In the genomic region with DNA sequence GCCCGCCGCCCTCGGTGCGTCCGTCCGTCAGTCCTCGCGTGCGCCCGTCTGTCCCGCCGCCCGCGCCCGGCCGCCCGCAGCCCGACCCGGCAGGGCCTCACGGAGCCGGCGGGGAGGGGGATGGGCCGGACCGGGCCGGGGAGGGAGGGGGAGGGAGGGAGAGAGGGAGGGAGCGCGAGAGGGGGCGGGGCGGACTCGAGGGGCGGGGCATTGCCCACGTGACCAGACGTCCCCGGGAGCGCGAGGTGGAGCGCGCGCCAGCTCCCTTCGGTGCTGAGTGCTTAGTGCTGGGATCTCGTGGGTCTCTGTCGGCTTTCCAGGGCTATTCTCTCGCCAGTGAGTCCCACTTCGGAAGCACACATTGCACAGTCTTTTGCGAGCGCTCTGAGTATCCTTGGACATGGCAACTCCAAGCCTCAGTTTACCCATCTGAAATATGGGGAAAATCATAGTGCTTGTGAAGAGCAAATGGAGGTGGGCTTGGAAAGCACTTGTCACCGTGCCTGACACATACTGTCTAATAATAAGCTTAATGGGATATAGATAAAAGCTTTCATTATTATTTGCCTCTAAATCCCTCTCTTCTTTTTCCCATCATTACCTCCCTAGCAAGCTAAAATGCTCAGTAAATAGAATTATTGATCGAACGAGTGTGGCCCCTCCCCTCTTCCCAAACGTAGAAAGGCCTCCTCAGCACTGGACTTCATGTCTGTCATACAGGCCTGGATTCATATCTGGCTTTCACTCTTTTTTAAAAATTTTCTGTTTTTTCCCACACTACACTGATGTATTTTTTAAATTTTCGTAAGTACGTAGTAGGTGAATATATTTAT, we compare ENCODE assay signal across 8 cellular contexts. TPM values are rescaled to one million over a fixed set of nuclear protein-coding genes. Genes with fewer than 3 reads are reported as not detected.
DNase-seq lines count a peak whose midpoint lies in the region; ATAC-seq and TF ChIP-seq lines count a peak whose summit lies in the region.

A gene (minus strand): TSS at position 122 of the 833 bp plus-strand sequence. CDS start 43,296 bp downstream, outside the sequence.

- no peak for TF ChIP-seq CTCF in foreskin keratinocyte (conservative IDR thresholded peaks at IDR 0.05)

- H3K9me3 ChIP-seq in MG63, result no peaks in the 10 kb centered on the region
- H3K9me3 ChIP-seq in SJSA1 (replicated peaks), result no peaks in the 10 kb centered on the region
- H3K9me3 ChIP-seq in neuron (ENCODE audit: low read length), result no peaks in the 10 kb centered on the region

- peaks cover 11% of the 10 kb centered on the region for H3K4me1 ChIP-seq in SJSA1 (replicated peaks)
- peaks cover 21% of the 10 kb centered on the region for H3K4me1 ChIP-seq in foreskin keratinocyte
- H3K4me1 ChIP-seq in neuron (ENCODE audit: insufficient read depth, low read length), result peaks cover 12% of the 10 kb centered on the region

- DNase-seq in DMS79 treated with DMSO at 0.1 percent for 48 hours (lab: John Stamatoyannopoulos, UW), result peak; percentile 38
- peak; percentile 49 for DNase-seq in H4 (ENCODE audit: low spot score)
- peak; percentile 83 for DNase-seq in MG63
- peak; percentile 50 to 85 for DNase-seq in SJSA1 (ENCODE audit: low read depth in 1 of 2, low spot score in 2 of 2)
- peak; percentile 78 for DNase-seq in activated gamma-delta T cell treated with anti-CD3 and anti-CD28 coated beads, Interleukin-2, amount 50 U/mL, for 16 hours (ENCODE audit: low read depth)
- peak in 1 of 2 donors; percentile 51 for DNase-seq in foreskin keratinocyte
- DNase-seq in stromal cell of bone marrow (ENCODE audit: low read depth), result peak; percentile 57

- peak within 1 kb of the TSS; percentile 81 for H3K4me3 ChIP-seq in MG63
- peak within 1 kb of the TSS; percentile 99 for H3K4me3 ChIP-seq in SJSA1
- H3K4me3 ChIP-seq in neuron (ENCODE audit: low read length), result peak within 1 kb of the TSS; percentile 81

- peak; percentile 65 for ATAC-seq in foreskin keratinocyte

- H3K27ac ChIP-seq in SJSA1 (peak within 1 kb of the TSS; percentile 82), foreskin keratinocyte (peak within 1 kb of the TSS; percentile 76)

- H3K36me3 ChIP-seq in MG63 (peaks cover 4% of the 10 kb centered on the region), SJSA1 (peaks cover 11% of the 10 kb centered on the region), neuron (ENCODE audit: insufficient read depth, low read length) (no peaks in the 10 kb centered on the region)

- peak within 1 kb of the TSS; percentile 52 for H2AFZ ChIP-seq in neuron (ENCODE audit: low read depth, low read length)

- peaks cover 3% of the 10 kb centered on the region; the same call in 1 of the 2 replicates for H3K27me3 ChIP-seq in MG63
- H3K27me3 ChIP-seq in SJSA1 (replicated peaks), result 0 out of 2 replicates have a peak, but pooled peaks cover 3% of the 10 kb centered on the region
- H3K27me3 ChIP-seq in foreskin keratinocyte, result peaks cover 13% of the 10 kb centered on the region
- H3K27me3 ChIP-seq in neuron (ENCODE audit: insufficient read depth, low read length), result no peaks in the 10 kb centered on the region

RNA-seq across cellular contexts. Expression of the gene that starts here (rescaled TPM):
- 3.4 and 7.9 TPM in 2 replicates for total RNA-seq in H4 (2014; rRNA removed; shearing (Covaris generic))
- 2.1 and 2.4 TPM in 2 replicates for total RNA-seq in MG63 (2014; rRNA removed; shearing (Covaris generic); ENCODE audit: low replicate concordance)
- total RNA-seq in SJSA1 (2014; rRNA removed; shearing (Covaris generic)), result 4.7 TPM in 2 replicates
- 16.1 and 17.6 TPM in 2 replicates for total RNA-seq in foreskin keratinocyte
- 12.2 and 18.1 TPM in 2 replicates for polyA plus RNA-seq in foreskin keratinocyte
